ENCODE assay signal across 8 cellular contexts in genomic region chr19:6278740-6279619, GRCh38. TPM values are rescaled to one million over a fixed set of nuclear protein-coding genes. Genes with fewer than 3 reads are reported as not detected.
DNase-seq lines count a peak whose midpoint lies in the region; ATAC-seq, FAIRE-seq and TF ChIP-seq lines count a peak whose summit lies in the region.

No MANE protein-coding gene starts in this region.

- no peaks in the 10 kb centered on the region for H3K36me3 ChIP-seq in CD8-positive, alpha-beta T cell (ENCODE audit: insufficient read depth, low read length)
- H3K36me3 ChIP-seq in IMR-90 (ENCODE audit: control insufficient read depth, insufficient read depth, low read length) = peaks cover 3% of the 10 kb centered on the region; the same call in 1 of the 2 replicates
- no peaks in the 10 kb centered on the region for H3K36me3 ChIP-seq in astrocyte (ENCODE audit: insufficient read depth, low read length)
- H3K36me3 ChIP-seq in upper lobe of right lung = no peaks in the 10 kb centered on the region

- H4K20me1 ChIP-seq in IMR-90 (ENCODE audit: insufficient read depth, low read length) = peaks cover 47% of the 10 kb centered on the region
- H4K20me1 ChIP-seq in astrocyte (ENCODE audit: insufficient read depth, low read length) = peaks cover 52% of the 10 kb centered on the region

- peak overlapping the region; percentile 79 for H3K4me2 ChIP-seq in IMR-90 (ENCODE audit: low read depth, low read length)
- peak overlapping the region; percentile 97 for H3K4me2 ChIP-seq in astrocyte (ENCODE audit: low read length)

- H3K14ac ChIP-seq in IMR-90 (replicated peaks; ENCODE audit: low read depth, low read length) = peak overlapping the region; percentile 88

- peaks cover 26% of the 10 kb centered on the region for H3K4me1 ChIP-seq in CD8-positive, alpha-beta T cell (ENCODE audit: insufficient read depth, low read length)
- peaks cover 33% of the 10 kb centered on the region for H3K4me1 ChIP-seq in IMR-90 (ENCODE audit: control insufficient read depth, insufficient read depth, low read length)
- peaks cover 48% of the 10 kb centered on the region for H3K4me1 ChIP-seq in astrocyte (ENCODE audit: insufficient read depth, low read length)
- H3K4me1 ChIP-seq in upper lobe of right lung = peaks cover 52% of the 10 kb centered on the region

- H3K4me3 Mint-ChIP-seq in CD8-positive, alpha-beta T cell = peak overlapping the region; percentile 88
- peak overlapping the region; percentile 96 for H3K4me3 Mint-ChIP-seq in astrocyte (ENCODE audit: unreplicated experiment)

- H4K91ac ChIP-seq in IMR-90 (ENCODE audit: insufficient read depth, low read depth, low read length) = peak overlapping the region; percentile 32

- peak overlapping the region; percentile 43 for H3K56ac ChIP-seq in IMR-90 (ENCODE audit: extremely low read depth, insufficient read depth, low read length)

- no peak for ATAC-seq in CD8-positive, alpha-beta T cell
- ATAC-seq in IMR-90 (ENCODE audit: low read depth) = no peak
- ATAC-seq in upper lobe of right lung = no peak
- ATAC-seq in GM21825 (IDR thresholded peaks at IDR 0.05; ENCODE audit: unreplicated experiment) = no peak
- no peak for ATAC-seq in HG03442 (IDR thresholded peaks at IDR 0.05; ENCODE audit: unreplicated experiment)

- peak overlapping the region; percentile 61 for H3K4me3 ChIP-seq in CD8-positive, alpha-beta T cell (ENCODE audit: low read depth, low read length)
- H3K4me3 ChIP-seq in IMR-90 (ENCODE audit: insufficient read depth, low read depth, low read length) = peak overlapping the region; percentile 76
- H3K4me3 ChIP-seq in astrocyte (ENCODE audit: insufficient read depth, low read depth, low read length) = peak overlapping the region; percentile 77
- peak overlapping the region; percentile 57 for H3K4me3 ChIP-seq in lower leg skin (ENCODE audit: low read depth, poor library complexity, severe bottlenecking)
- peak overlapping the region; percentile 87 for H3K4me3 ChIP-seq in upper lobe of right lung

- peaks cover 31% of the 10 kb centered on the region for H3K9me1 ChIP-seq in IMR-90 (ENCODE audit: insufficient read depth, low read length)

- TF ChIP-seq RAD21 in IMR-90 (IDR thresholded peaks at IDR 0.05; ENCODE audit: low read length) = no peak

- 10% methylated on average over 10 of the region's 36 CpGs; no CpG with 5 or more reads in 1 of the 2 experiments for WGBS in IMR-90 (ENCODE audit: extremely low coverage in 2 of 2, insufficient read length in 1 of 2), 2 experiments
- 7 to 12% methylated on average over 25 to 34 of the region's 36 CpGs for WGBS in lower leg skin, 2 donors

- no peak overlapping the region for H3K18ac ChIP-seq in IMR-90 (ENCODE audit: low read depth, low read length)

- peak in 2 of 7 experiments; percentile 41 to 57 for DNase-seq in CD8-positive, alpha-beta T cell
- DNase-seq in IMR-90 = no peak
- no peak for DNase-seq in astrocyte (ENCODE audit: low read depth)
- DNase-seq in lower leg skin (ENCODE audit: low spot score in 2 of 2) = no peak
- DNase-seq in upper lobe of right lung = no peak
- no peak for DNase-seq in AML-193 (lab: John Stamatoyannopoulos, UW)

- H3K9ac ChIP-seq in IMR-90 (ENCODE audit: low read depth, low read length) = peak overlapping the region; percentile 88
- H3K9ac ChIP-seq in astrocyte (ENCODE audit: low read length) = peak overlapping the region; percentile 92

- intact Hi-C loops in CD8-positive, alpha-beta T cell (cut with DNase I, micrococcal nuclease) = loop anchor here in 1 of 2 experiments (2.0 to 10.0 kb wide), 2 partner anchors 116 to 180 kb away; partner anchors contain the start of genes GTF2F1 and SLC25A23
- intact Hi-C loops in IMR-90 (cut with micrococcal nuclease) (no loop called here), lower leg skin (cut with DNase I; ENCODE audit: low total_unique reads) (loop anchor here (5.0 kb wide), 1 partner anchor 222 kb away; no protein-coding TSS in a partner anchor), upper lobe of right lung (cut with DNase I) (loop anchor here (10.0 kb wide), 1 partner anchor 54 kb away; no protein-coding TSS in a partner anchor)

- peaks cover 19 to 52% of the 10 kb centered on the region in 2 experiments for H3K79me1 ChIP-seq in IMR-90 (ENCODE audit: low read depth in 1 of 2, low read length in 2 of 2)

- H3K27ac Mint-ChIP-seq in CD8-positive, alpha-beta T cell = peak overlapping the region; percentile 93
- peak overlapping the region; percentile 93 for H3K27ac Mint-ChIP-seq in astrocyte (ENCODE audit: unreplicated experiment)

- dilution Hi-C loops in IMR-90 (cut with HindIII; ENCODE audit: low sequenced_read_pairs, unreplicated experiment) = no loop called here

- peaks cover 6% of the 10 kb centered on the region for H3K36me3 Mint-ChIP-seq in CD8-positive, alpha-beta T cell
- H3K36me3 Mint-ChIP-seq in astrocyte (ENCODE audit: low read depth, unreplicated experiment) = no peaks in the 10 kb centered on the region

- no peak overlapping the region for H2BK15ac ChIP-seq in IMR-90 (ENCODE audit: low read depth, low read length)

- peaks cover 52% of the 10 kb centered on the region for H3K4me1 Mint-ChIP-seq in CD8-positive, alpha-beta T cell (ENCODE audit: low read depth)
- peaks cover 23% of the 10 kb centered on the region for H3K4me1 Mint-ChIP-seq in astrocyte (ENCODE audit: low read depth, unreplicated experiment)

- H2BK120ac ChIP-seq in IMR-90 (ENCODE audit: low read depth, low read length) = peak overlapping the region; percentile 27; the same call in 1 of the 2 replicates

- no peak overlapping the region for H4K5ac ChIP-seq in IMR-90 (ENCODE audit: low read depth, low read length)

- BruUV-seq in IMR-90 (replicated peaks; lab: Mats Ljungman, UMichigan) = no TSS peak

- no peaks in the 10 kb centered on the region for H3K9me3 ChIP-seq in CD8-positive, alpha-beta T cell (ENCODE audit: low read length)
- H3K9me3 ChIP-seq in IMR-90 (ENCODE audit: control insufficient read depth, insufficient read depth, low read length) = no peaks in the 10 kb centered on the region
- no peaks in the 10 kb centered on the region for H3K9me3 ChIP-seq in astrocyte (ENCODE audit: insufficient read depth, low read depth, low read length)
- H3K9me3 ChIP-seq in upper lobe of right lung = no peaks in the 10 kb centered on the region

- no peaks in the 10 kb centered on the region for H3K9me3 Mint-ChIP-seq in CD8-positive, alpha-beta T cell
- H3K9me3 Mint-ChIP-seq in astrocyte (ENCODE audit: unreplicated experiment) = no peaks in the 10 kb centered on the region

- H2BK5ac ChIP-seq in IMR-90 (ENCODE audit: low read depth, low read length, poor library complexity, severe bottlenecking) = peak overlapping the region; percentile 35

- H3K27me3 Mint-ChIP-seq in CD8-positive, alpha-beta T cell (ENCODE audit: low read depth) = no peaks in the 10 kb centered on the region
- no peaks in the 10 kb centered on the region for H3K27me3 Mint-ChIP-seq in astrocyte (ENCODE audit: low read depth, unreplicated experiment)

- no peak for TF ChIP-seq CTCF in CD8-positive, alpha-beta T cell (IDR thresholded peaks at IDR 0.05)
- TF ChIP-seq CTCF in IMR-90 (conservative IDR thresholded peaks at IDR 0.05; ENCODE audit: low read depth, low read length) (no peak), astrocyte (IDR thresholded peaks at IDR 0.05; ENCODE audit: insufficient read depth, low read depth, low read length) (no peak), lower leg skin (IDR thresholded peaks at IDR 0.05) (no peak), upper lobe of right lung (IDR thresholded peaks at IDR 0.05) (no peak)

- peak overlapping the region; percentile 50 for H3K27ac ChIP-seq in CD8-positive, alpha-beta T cell (ENCODE audit: low read depth, low read length)
- H3K27ac ChIP-seq in IMR-90 (ENCODE audit: insufficient read depth, low read length) (peak overlapping the region; percentile 62), astrocyte (ENCODE audit: low read depth, low read length) (peak overlapping the region; percentile 42), upper lobe of right lung (peak overlapping the region; percentile 81)

- H2AK9ac ChIP-seq in IMR-90 (replicated peaks; ENCODE audit: low read depth, low read length, poor library complexity) = peak overlapping the region; percentile 75

- H2AFZ ChIP-seq in IMR-90 (replicated peaks; ENCODE audit: low read length, poor library complexity) (peak overlapping the region; percentile 27), astrocyte (ENCODE audit: low read depth, low read length) (no peak overlapping the region)

- peak overlapping the region; percentile 52 for H3K4ac ChIP-seq in IMR-90 (ENCODE audit: low read depth, low read length)

- H3K27me3 ChIP-seq in CD8-positive, alpha-beta T cell (ENCODE audit: insufficient read depth, low read length) = no peaks in the 10 kb centered on the region
- H3K27me3 ChIP-seq in IMR-90 (ENCODE audit: control insufficient read depth, insufficient read depth, low read length) = no peaks in the 10 kb centered on the region
- no peaks in the 10 kb centered on the region for H3K27me3 ChIP-seq in astrocyte (ENCODE audit: insufficient read depth, low read length)
- H3K27me3 ChIP-seq in upper lobe of right lung = no peaks in the 10 kb centered on the region

- POLR2A ChIA-PET in CD8-positive, alpha-beta T cell (lab: Charles Lee) = interaction anchor here (0.6 kb wide), 1 partner anchor 55 kb away, joined by 3 read pairs; no protein-coding TSS in a partner anchor
- POLR2A ChIA-PET in IMR-90 (lab: Charles Lee; ENCODE audit: unreplicated experiment) = no interaction called here

- in situ Hi-C loops in IMR-90 (cut with MboI; ENCODE audit: low sequenced_read_pairs) = loop anchor here (10.0 kb wide), 1 partner anchor 54 kb away; no protein-coding TSS in a partner anchor

- no peak; the same call in 1 of the 2 replicates for TF ChIP-seq POLR2A in IMR-90 (IDR thresholded peaks at IDR 0.05; ENCODE audit: low read depth, low read length)
- TF ChIP-seq POLR2A in lower leg skin (IDR thresholded peaks at IDR 0.05) = no peak

- CTCF ChIA-PET in CD8-positive, alpha-beta T cell (lab: Charles Lee) = interaction anchor here (1.1 kb wide), 1 partner anchor 21 kb away, joined by 3 read pairs; no protein-coding TSS in a partner anchor
- CTCF ChIA-PET in IMR-90 (lab: Yijun Ruan, JAX) = interaction anchor here (1.2 kb wide), 1 partner anchor 60 kb away, joined by 3 read pairs; no protein-coding TSS in a partner anchor

- H4K8ac ChIP-seq in IMR-90 (ENCODE audit: low read depth in 2 of 2, low read length in 2 of 2) = peak overlapping the region in 1 of 2 experiments; percentile 57; a peak in 3 of 4 replicates

- peaks cover 52% of the 10 kb centered on the region for H3K79me2 ChIP-seq in astrocyte (ENCODE audit: insufficient read depth, low read length)

- H2AK5ac ChIP-seq in IMR-90 (ENCODE audit: low read depth, low read length) = peak overlapping the region; percentile 9

- no peak overlapping the region for H2BK20ac ChIP-seq in IMR-90 (ENCODE audit: low read depth, low read length)

- peak overlapping the region; percentile 90 for H3K23ac ChIP-seq in IMR-90 (ENCODE audit: low read depth, low read length)

- no peak for FAIRE-seq in astrocyte (lab: Jason Lieb, UNC)

RNA-seq across cellular contexts. Expression of gene MLLT1, which starts 0.8 kb away (rescaled TPM):
- 10 to 100 TPM; 11.8 to 15.0 TPM for total RNA-seq in CD8-positive, alpha-beta T cell
- 1.3 and 1.7 TPM in 2 replicates for total RNA-seq in IMR-90 (2012; rRNA removed)
- polyA plus RNA-seq in IMR-90 (2012; rRNA removed) = 30.6 and 45.4 TPM in 2 replicates
- 19.2 and 30.8 TPM in 2 replicates for polyA plus RNA-seq in IMR-90 (2012; cell fraction: cytosol; rRNA removed)
- 39.7 and 78.9 TPM in 2 replicates for polyA plus RNA-seq in IMR-90 (2012; cell fraction: nucleus; rRNA removed; ENCODE audit: low replicate concordance)
- total RNA-seq in astrocyte = 41.6 and 46.0 TPM in 2 replicates
- total RNA-seq in lower leg skin = 10 to 100 TPM; 16.9 to 25.8 (median 24.3) TPM
- 73.4 TPM for total RNA-seq in upper lobe of right lung

RNA-seq across cellular contexts. Expression of gene ACER1, which starts 54.4 kb away (rescaled TPM):
- total RNA-seq in CD8-positive, alpha-beta T cell = 1 to 10 TPM; 1.7 to 2.6 TPM
- not detected in 2 replicates for total RNA-seq in IMR-90 (2012; rRNA removed)
- polyA plus RNA-seq in IMR-90 (2012; rRNA removed) = 0.11 TPM in 1 of 2 replicates, not detected in the other
- polyA plus RNA-seq in IMR-90 (2012; cell fraction: cytosol; rRNA removed) = 0.04 TPM in 1 of 2 replicates, not detected in the other
- 0.08 TPM in 1 of 2 replicates, not detected in the other for polyA plus RNA-seq in IMR-90 (2012; cell fraction: nucleus; rRNA removed; ENCODE audit: low replicate concordance)
- not detected in 2 replicates for total RNA-seq in astrocyte
- 100 to 1,000 TPM in 1 of 4 donors, 10 to 100 TPM in 3; 56.9 to 135 (median 86.2) TPM for total RNA-seq in lower leg skin
- total RNA-seq in upper lobe of right lung = not detected

Comparison
In these comparisons a context has a peak if more than half of its experiments do, and no peak if none do; other contexts are left out.
1. RNA of gene ACER1, which starts 54.4 kb away (total RNA-seq): 56.9 to 135 TPM in lower leg skin; 1.7 to 2.6 TPM in CD8-positive, alpha-beta T cell, not detected in IMR-90, not detected in astrocyte and not detected in upper lobe of right lung (single experiment); every median in the first group is over 10 times any median in the second.
2. Peak in every context shown above with its lines, with median percentiles within 50 percentile points of each other: H3K27ac ChIP-seq and H3K4me3 ChIP-seq.